In the genomic region with DNA sequence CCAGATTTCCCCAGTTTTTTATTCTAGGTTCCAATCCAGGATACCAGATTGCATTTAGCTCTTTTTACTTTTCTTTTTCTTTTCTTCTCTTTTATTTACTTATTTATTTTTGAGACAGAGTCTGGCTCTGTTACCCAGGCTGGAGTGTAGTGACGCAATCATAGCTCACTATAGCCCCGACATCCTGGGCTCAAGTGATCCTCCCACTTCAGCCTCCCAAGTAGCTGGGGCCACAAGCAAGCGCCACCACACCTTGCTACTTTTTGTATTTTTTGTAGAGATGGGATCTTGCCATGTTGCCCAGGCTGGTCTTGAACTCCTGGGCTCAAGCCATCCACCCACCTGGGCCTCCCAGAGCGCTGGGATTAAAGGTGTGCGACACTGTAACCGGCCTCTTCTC, we compare ENCODE assay signal across 17 cellular contexts. TPM values are rescaled to one million over a fixed set of nuclear protein-coding genes. Genes with fewer than 3 reads are reported as not detected.
A peak's percentile ranks its signal among the peaks of the same experiment; 100 is the strongest.
DNase-seq lines count a peak whose midpoint lies in the region; ATAC-seq, FAIRE-seq and TF ChIP-seq lines count a peak whose summit lies in the region.
"Had no signal": no experiment of that assay in that cellular context is flagged by ENCODE, and none has a peak within 500 bp of the region (broad histone marks: within the 10 kb centered on the region; RNA-seq: fewer than 3 reads in every experiment).

No MANE protein-coding gene starts in this region.

- H3K36me3 ChIP-seq in heart right ventricle (peaks cover 4 to 100% (median 93%) of the 10 kb centered on the region in 9 donors), gastroesophageal sphincter (peaks cover 5 to 98% of the 10 kb centered on the region in 2 donors), spleen (peaks cover 0 to 100% (median 62%) of the 10 kb centered on the region in 6 donors), uterus (peaks cover 0 to 3% of the 10 kb centered on the region in 2 donors), pancreas (peaks cover 0 to 29% (median 0%) of the 10 kb centered on the region in 3 donors)
- H3K36me3 ChIP-seq: HAP-1 had no signal

- DNase-seq in heart right ventricle (no peak), cardiac septum (ENCODE audit: low spot score) (no peak), spleen (peak; percentile 24), uterus (no peak), pancreas (no peak), GM03348 (ENCODE audit: low spot score) (no peak)
- DNase-seq: CD8-positive, alpha-beta memory T cell; DMS79; NCI-H1417; NCI-H187 treated with DMSO at 0.1 percent for 48 hours; NCI-H526 treated with DMSO at 0.1 percent for 48 hours; NK-92 treated with Interleukin-12 subunit alpha and Interleukin-12 subunit beta, amount 100 ng/mL, for 24 hours had no signal

- H3K9me3 ChIP-seq in heart right ventricle: no peaks in the 10 kb centered on the region
- no peaks in the 10 kb centered on the region for H3K9me3 ChIP-seq in gastroesophageal sphincter
- H3K9me3 ChIP-seq in spleen: no peaks in the 10 kb centered on the region
- H3K9me3 ChIP-seq in uterus: no peaks in the 10 kb centered on the region
- no peaks in the 10 kb centered on the region for H3K9me3 ChIP-seq in pancreas
- H3K9me3 ChIP-seq: BLaER1, HAP-1 had no signal

- peaks cover 14 to 95% (median 37%) of the 10 kb centered on the region in 9 donors for H3K4me1 ChIP-seq in heart right ventricle
- peaks cover 2 to 100% (median 38%) of the 10 kb centered on the region in 3 donors for H3K4me1 ChIP-seq in gastroesophageal sphincter
- H3K4me1 ChIP-seq in spleen: peaks cover 0 to 38% (median 13%) of the 10 kb centered on the region in 6 donors
- H3K4me1 ChIP-seq in uterus: peaks cover 0 to 14% of the 10 kb centered on the region in 2 donors
- H3K4me1 ChIP-seq in pancreas: peaks cover 0 to 5% (median 0%) of the 10 kb centered on the region in 3 donors
- H3K4me1 ChIP-seq: HAP-1 had no signal

- WGBS in heart right ventricle, 2 donors: 93 to 94% methylated on average over 6 of the region's 6 CpGs
- WGBS in gastroesophageal sphincter (ENCODE audit: low coverage in 1 of 2), 2 donors: 96 to 100% methylated on average over 4 of the region's 6 CpGs
- WGBS in spleen, 5 donors: 90 to 96% (median 94%) methylated on average over 6 of the region's 6 CpGs
- 91 to 92% methylated on average over 6 of the region's 6 CpGs for WGBS in pancreas, 2 donors

- H3K27me3 ChIP-seq in heart right ventricle (no peaks in the 10 kb centered on the region), gastroesophageal sphincter (no peaks in the 10 kb centered on the region), spleen (replicated peaks in 1 of 7) (no peaks in the 10 kb centered on the region), uterus (no peaks in the 10 kb centered on the region), pancreas (no peaks in the 10 kb centered on the region)
- H3K27me3 ChIP-seq: BLaER1 had no signal

- no peak for FAIRE-seq in pancreas (lab: Jason Lieb, UNC)
- FAIRE-seq: D721Med had no signal

- TF ChIP-seq CTCF in heart right ventricle (IDR thresholded peaks at IDR 0.05): no peak
- TF ChIP-seq CTCF in gastroesophageal sphincter (IDR thresholded peaks at IDR 0.05): no peak
- no peak for TF ChIP-seq CTCF in spleen (IDR thresholded peaks at IDR 0.05 in 8 of 11, conservative IDR thresholded peaks at IDR 0.05 in 3 of 11)
- TF ChIP-seq CTCF in uterus (IDR thresholded peaks at IDR 0.05): no peak
- no peak for TF ChIP-seq CTCF in pancreas (IDR thresholded peaks at IDR 0.05)

- intact Hi-C loops in heart right ventricle (cut with DNase I): loop anchor here in 8 of 10 donors (2.0 to 10.0 kb wide), 8 partner anchors 34 to 104 kb away; no protein-coding TSS in a partner anchor
- intact Hi-C loops in cardiac septum (cut with DNase I): loop anchor here (5.0 to 10.0 kb wide), 2 partner anchors 104 to 218 kb away; no protein-coding TSS in a partner anchor
- intact Hi-C loops in spleen (cut with DNase I; ENCODE audit: low total_unique reads): no loop called here
- intact Hi-C loops in uterus (cut with DNase I; ENCODE audit: low total_unique reads): no loop called here
- intact Hi-C loops in pancreas (cut with DNase I): loop anchor here in 2 of 3 donors (5.0 kb wide), 2 partner anchors 81 to 86 kb away; no protein-coding TSS in a partner anchor

- ATAC-seq in heart right ventricle: no peak
- no peak for ATAC-seq in gastroesophageal sphincter
- ATAC-seq in pancreas: no peak
- no peak for ATAC-seq in HG03196 (IDR thresholded peaks at IDR 0.05; ENCODE audit: unreplicated experiment)

- no peak for TF ChIP-seq POLR2A in gastroesophageal sphincter (IDR thresholded peaks at IDR 0.05)
- TF ChIP-seq POLR2A in spleen (IDR thresholded peaks at IDR 0.05): no peak
- no peak for TF ChIP-seq POLR2A in uterus (IDR thresholded peaks at IDR 0.05)

- peak overlapping the region in 6 of 10 donors; percentile 14 to 98 (median 68) for H3K27ac ChIP-seq in heart right ventricle
- peak overlapping the region; percentile 0 to 96 (median 90) for H3K27ac ChIP-seq in gastroesophageal sphincter
- no peak overlapping the region for H3K27ac ChIP-seq in spleen
- peak overlapping the region; percentile 82 to 98 for H3K27ac ChIP-seq in uterus
- no peak overlapping the region for H3K27ac ChIP-seq in pancreas
- H3K27ac ChIP-seq: BLaER1 had no signal

- no peak overlapping the region for H3K4me3 ChIP-seq in heart right ventricle
- H3K4me3 ChIP-seq in gastroesophageal sphincter: no peak overlapping the region
- H3K4me3 ChIP-seq in spleen: no peak overlapping the region
- no peak overlapping the region for H3K4me3 ChIP-seq in uterus
- no peak overlapping the region for H3K4me3 ChIP-seq in pancreas
- H3K4me3 ChIP-seq: BLaER1, HAP-1 had no signal

- no peak for TF ChIP-seq EP300 in gastroesophageal sphincter (IDR thresholded peaks at IDR 0.05)

RNA-seq across cellular contexts. Expression of a gene that starts 48.4 kb away (rescaled TPM):
- total RNA-seq in heart right ventricle (100 to 1,000 TPM; 532 to 861 (median 668) TPM), cardiac septum (855 TPM), gastroesophageal sphincter (1,000 to 10,000 TPM; 2,362 to 3,466 (median 3,146) TPM), spleen (100 to 1,000 TPM; 165 to 432 (median 263) TPM), uterus (1,000 to 10,000 TPM in 2 of 4 donors, 100 to 1,000 TPM in 2; 567 to 1,619 (median 884) TPM), pancreas (100 to 1,000 TPM in 3 of 6 donors, 10 to 100 TPM in 3; 44.0 to 190 (median 97.8) TPM)
- polyA plus RNA-seq in heart right ventricle (100 to 1,000 TPM; 360 to 823 TPM), spleen (100 to 1,000 TPM; 115 to 252 (median 122) TPM), pancreas (100 to 1,000 TPM; 154 to 193 TPM)

RNA-seq across cellular contexts. Expression of a gene that starts 53.7 kb away (rescaled TPM):
- 100 to 1,000 TPM; 104 to 389 (median 181) TPM for total RNA-seq in heart right ventricle
- 100 to 1,000 TPM; 146 to 203 TPM for polyA plus RNA-seq in heart right ventricle
- total RNA-seq in cardiac septum: 191 TPM
- total RNA-seq in gastroesophageal sphincter: 100 to 1,000 TPM; 293 to 539 (median 457) TPM
- 100 to 1,000 TPM; 265 to 493 (median 335) TPM for total RNA-seq in spleen
- 10 to 100 TPM; 42.7 to 91.6 (median 80.7) TPM for polyA plus RNA-seq in spleen
- 100 to 1,000 TPM; 143 to 299 (median 158) TPM for total RNA-seq in uterus
- total RNA-seq in pancreas: 10 to 100 TPM; 13.9 to 65.1 (median 33.9) TPM
- polyA plus RNA-seq in pancreas: 10 to 100 TPM; 25.4 to 30.9 TPM

Comparison
In these comparisons a context has a peak if more than half of its experiments do, and no peak if none do; other contexts are left out.
1. H3K27ac ChIP-seq: peak in heart right ventricle (6 of 10), gastroesophageal sphincter (4 of 4) and uterus (2 of 2); none in spleen (0 of 8) and pancreas (0 of 4).
2. intact Hi-C loops: an anchor here in heart right ventricle (2.0 to 10.0 kb wide), cardiac septum (5.0 to 10.0 kb wide) and pancreas (5.0 kb wide); none called in spleen and uterus.